21 cellular contexts compared by ENCODE assay signal in genomic region chr9:113573959-113574352, GRCh38.
A peak's percentile ranks its signal among the peaks of the same experiment; 100 is the strongest.
DNase-seq lines count a peak whose midpoint lies in the region; ATAC-seq and TF ChIP-seq lines count a peak whose summit lies in the region.
"Had no signal": no experiment of that assay in that cellular context is flagged by ENCODE, and none has a peak within 500 bp of the region (broad histone marks: within the 10 kb centered on the region; RNA-seq: fewer than 3 reads in every experiment).

No MANE protein-coding gene starts in this region.

- H3K4me3 Mint-ChIP-seq in CD8-positive, alpha-beta memory T cell, result peak overlapping the region in 1 of 7 donors; percentile 67
- no peak overlapping the region for H3K4me3 Mint-ChIP-seq in activated T-helper 17 cell treated with anti-CD3 and anti-CD28 coated beads, Interleukin-2, amount 50 U/mL, for 72 hours
- H3K4me3 Mint-ChIP-seq in nephron progenitor cell, result no peak overlapping the region
- H3K4me3 Mint-ChIP-seq: activated naive CD8-positive, alpha-beta T cell treated with anti-CD3 and anti-CD28 coated beads, Interleukin-2, amount 10 ng/mL, durations not matched to agents 7 days and 5 days; activated T-cell treated with anti-CD3 and anti-CD28 coated beads, Interleukin-2, amount 50 U/mL, for 4 hours had no signal

- POLR2A ChIA-PET in CD8-positive, alpha-beta memory T cell (lab: Charles Lee), result no interaction called here

- H3K36me3 Mint-ChIP-seq in CD8-positive, alpha-beta memory T cell, result no peaks in the 10 kb centered on the region
- H3K36me3 Mint-ChIP-seq in activated T-helper 17 cell treated with anti-CD3 and anti-CD28 coated beads, Interleukin-2, amount 50 U/mL, for 72 hours (ENCODE audit: low read depth), result no peaks in the 10 kb centered on the region
- peaks cover 7% of the 10 kb centered on the region for H3K36me3 Mint-ChIP-seq in nephron progenitor cell (ENCODE audit: low read depth)

- H3K27me3 ChIP-seq in BLaER1 treated with 17β-estradiol and CSF1 and Interleukin-3, amounts not matched to agents 10 nM and 100 nM, result no peaks in the 10 kb centered on the region
- H3K27me3 ChIP-seq in CD8-positive, alpha-beta memory T cell (ENCODE audit: insufficient read depth, low read length, poor library complexity, severe bottlenecking), result no peaks in the 10 kb centered on the region
- H3K27me3 ChIP-seq: pancreas, tibial nerve had no signal

- no peaks in the 10 kb centered on the region for H3K36me3 ChIP-seq in BLaER1 treated with 17β-estradiol and CSF1 and Interleukin-3, amounts not matched to agents 10 nM and 100 nM
- no peaks in the 10 kb centered on the region for H3K36me3 ChIP-seq in CD8-positive, alpha-beta memory T cell (ENCODE audit: insufficient read depth, low read length)
- H3K36me3 ChIP-seq: pancreas, tibial nerve had no signal

- peak overlapping the region; percentile 42 to 100 (median 65); a peak in 19 of 22 replicates for H3K4me2 ChIP-seq in BLaER1 treated with 17β-estradiol and CSF1 and Interleukin-3, amounts not matched to agents 10 nM and 100 nM
- H3K4me2 ChIP-seq: SK-N-SH had no signal

- H3K27me3 Mint-ChIP-seq in CD8-positive, alpha-beta memory T cell, result no peaks in the 10 kb centered on the region
- no peaks in the 10 kb centered on the region for H3K27me3 Mint-ChIP-seq in activated T-helper 17 cell treated with anti-CD3 and anti-CD28 coated beads, Interleukin-2, amount 50 U/mL, for 72 hours
- H3K27me3 Mint-ChIP-seq in nephron progenitor cell (ENCODE audit: low read depth, poor library complexity), result peaks cover 7% of the 10 kb centered on the region
- H3K27me3 Mint-ChIP-seq: activated naive CD8-positive, alpha-beta T cell treated with anti-CD3 and anti-CD28 coated beads, Interleukin-2, amount 10 ng/mL, durations not matched to agents 7 days and 5 days had no signal

- H3K27ac Mint-ChIP-seq in CD8-positive, alpha-beta memory T cell, result peak overlapping the region; percentile 33 to 94 (median 86)
- peak overlapping the region; percentile 65 for H3K27ac Mint-ChIP-seq in activated T-helper 17 cell treated with anti-CD3 and anti-CD28 coated beads, Interleukin-2, amount 50 U/mL, for 72 hours
- H3K27ac Mint-ChIP-seq in nephron progenitor cell, result peak overlapping the region; percentile 24

- no peak overlapping the region for H3K27ac ChIP-seq in BLaER1 treated with 17β-estradiol and CSF1 and Interleukin-3, amounts not matched to agents 10 nM and 100 nM
- H3K27ac ChIP-seq in CD8-positive, alpha-beta memory T cell (ENCODE audit: low read depth, low read length), result no peak overlapping the region
- H3K27ac ChIP-seq: tibial nerve had no signal

- TF ChIP-seq CTCF in nephron progenitor cell (IDR thresholded peaks at IDR 0.05) (no peak), GM20000 (IDR thresholded peaks at IDR 0.05; ENCODE audit: extremely low read depth, missing control alignments) (no peak)

- CTCF ChIA-PET in CD8-positive, alpha-beta memory T cell (lab: Charles Lee), result interaction anchor here (1.4 kb wide), 1 partner anchor 14 kb away, joined by 3 read pairs; no protein-coding TSS in a partner anchor

- no peaks in the 10 kb centered on the region for H4K20me1 ChIP-seq in BLaER1 treated with 17β-estradiol and CSF1 and Interleukin-3, amounts not matched to agents 10 nM and 100 nM

- no peaks in the 10 kb centered on the region for H3K9me3 Mint-ChIP-seq in CD8-positive, alpha-beta memory T cell
- no peaks in the 10 kb centered on the region for H3K9me3 Mint-ChIP-seq in activated T-helper 17 cell treated with anti-CD3 and anti-CD28 coated beads, Interleukin-2, amount 50 U/mL, for 72 hours
- H3K9me3 Mint-ChIP-seq in nephron progenitor cell, result peaks cover 8% of the 10 kb centered on the region
- H3K9me3 Mint-ChIP-seq: activated naive CD8-positive, alpha-beta T cell treated with anti-CD3 and anti-CD28 coated beads, Interleukin-2, amount 10 ng/mL, durations not matched to agents 7 days and 5 days; activated T-cell treated with anti-CD3 and anti-CD28 coated beads, Interleukin-2, amount 50 U/mL, for 4 hours had no signal

- ATAC-seq in activated T-helper 17 cell treated with anti-CD3 and anti-CD28 coated beads, Interleukin-2, amount 50 U/mL, for 72 hours (replicated peaks), result no peak
- ATAC-seq in GM19463 (IDR thresholded peaks at IDR 0.05; ENCODE audit: unreplicated experiment), result no peak
- ATAC-seq: activated T-cell treated with anti-CD3 and anti-CD28 coated beads, Interleukin-2, amount 50 U/mL, for 4 hours; PC-3 had no signal

- no peak overlapping the region for H3K4me3 ChIP-seq in BLaER1 treated with 17β-estradiol and CSF1 and Interleukin-3, amounts not matched to agents 10 nM and 100 nM
- H3K4me3 ChIP-seq in CD8-positive, alpha-beta memory T cell (ENCODE audit: low read length), result no peak overlapping the region
- H3K4me3 ChIP-seq: pancreas, tibial nerve had no signal

- H3K9ac ChIP-seq in BLaER1 treated with 17β-estradiol and CSF1 and Interleukin-3, amounts not matched to agents 10 nM and 100 nM, result no peak overlapping the region
- H3K9ac ChIP-seq: SK-N-SH had no signal

- H3K4me1 ChIP-seq in BLaER1 treated with 17β-estradiol and CSF1 and Interleukin-3, amounts not matched to agents 10 nM and 100 nM, result peaks cover 49 to 71% (median 62%) of the 10 kb centered on the region in 10 experiments
- H3K4me1 ChIP-seq in CD8-positive, alpha-beta memory T cell (ENCODE audit: insufficient read depth, low read length), result peaks cover 30% of the 10 kb centered on the region

- no peaks in the 10 kb centered on the region for H3K9me3 ChIP-seq in BLaER1 treated with 17β-estradiol and CSF1 and Interleukin-3, amounts not matched to agents 10 nM and 100 nM (replicated peaks in 1 of 11)
- H3K9me3 ChIP-seq in CD8-positive, alpha-beta memory T cell (ENCODE audit: low read length), result no peaks in the 10 kb centered on the region
- H3K9me3 ChIP-seq: pancreas, SK-N-SH, tibial nerve had no signal

- no peak for DNase-seq in CD8-positive, alpha-beta memory T cell
- DNase-seq in nephron progenitor cell (no peak), LoVo (ENCODE audit: low spot score) (no peak), MV-4-11 (lab: John Stamatoyannopoulos, UW) (no peak), GM20000 (ENCODE audit: low spot score) (no peak)
- DNase-seq: activated naive CD8-positive, alpha-beta T cell treated with anti-CD3 and anti-CD28 coated beads, Interleukin-2, amount 10 ng/mL, durations not matched to agents 7 days and 5 days; activated T-cell treated with anti-CD3 and anti-CD28 coated beads, Interleukin-2, amount 50 U/mL, for 4 hours; H7; hippocampal formation; Karpas-422; NCI-H1105 treated with DMSO at 0.1 percent for 48 hours; NCI-H748 treated with DMSO at 0.1 percent for 48 hours; SK-N-SH; stimulated activated CD4-positive, alpha-beta T cell treated with anti-CD3 and anti-CD28 coated beads, Interleukin-4, amount 100 ng/mL, for 4 hours; stimulated activated CD8-positive, alpha-beta memory T cell treated with anti-CD3 and anti-CD28 coated beads, Interleukin-4, amount 100 ng/mL, for 48 hours had no signal

- H3K4me1 Mint-ChIP-seq in CD8-positive, alpha-beta memory T cell, result peaks cover 77 to 91% (median 79%) of the 10 kb centered on the region in 3 donors
- H3K4me1 Mint-ChIP-seq in activated T-helper 17 cell treated with anti-CD3 and anti-CD28 coated beads, Interleukin-2, amount 50 U/mL, for 72 hours, result peaks cover 45% of the 10 kb centered on the region
- peaks cover 42% of the 10 kb centered on the region for H3K4me1 Mint-ChIP-seq in nephron progenitor cell

Comparison
In these comparisons a context has a peak if more than half of its experiments do, and no peak if none do; other contexts are left out.
1. H3K27ac Mint-ChIP-seq: peak in every context shown above with its lines; median percentile 86 in CD8-positive, alpha-beta memory T cell; 65 in activated T-helper 17 cell treated with anti-CD3 and anti-CD28 coated beads, Interleukin-2, amount 50 U/mL, for 72 hours; 24 in nephron progenitor cell.